In genomic region chr12:16526693-16527092, GRCh38 we compare ENCODE assay signal across 19 cellular contexts.
DNase-seq lines count a peak whose midpoint lies in the region; ATAC-seq and TF ChIP-seq lines count a peak whose summit lies in the region.
"Had no signal": no experiment of that assay in that cellular context is flagged by ENCODE, and none has a peak within 500 bp of the region (broad histone marks: within the 10 kb centered on the region; RNA-seq: fewer than 3 reads in every experiment).

No MANE protein-coding gene starts in this region.

- H4K5ac ChIP-seq in IMR-90 (ENCODE audit: low read depth, low read length) = no peak overlapping the region

- peaks cover 2% of the 10 kb centered on the region; the same call in 1 of the 2 replicates for H3K4me1 ChIP-seq in IMR-90 (ENCODE audit: control insufficient read depth, insufficient read depth, low read length)

- dilution Hi-C loops in IMR-90 (cut with HindIII; ENCODE audit: low sequenced_read_pairs, unreplicated experiment) = no loop called here

- DNase-seq in Caki2 (ENCODE audit: low read depth) = peak; percentile 6
- peak; percentile 92 for DNase-seq in IMR-90
- DNase-seq in fibroblast of gingiva (ENCODE audit: low read depth) = peak; percentile 91
- DNase-seq in renal cortical epithelial cell (ENCODE audit: low read depth) = peak; percentile 6
- no peak for DNase-seq in activated CD4-positive, CD25-positive, alpha-beta regulatory T cell treated with anti-CD3 and anti-CD28 coated beads, Interleukin-2, amount 50 U/mL, for 72 hours
- no peak for DNase-seq in NCI-H774 (lab: John Stamatoyannopoulos, UW)
- DNase-seq: activated CD8-positive, alpha-beta memory T cell treated with anti-CD3 and anti-CD28 coated beads, Interleukin-2, amount 50 U/mL, for 48 hours; CD8-positive, alpha-beta memory T cell; cortex of kidney; foreskin melanocyte; GF-D8; islet precursor cell; NCI-H2171; retina; stimulated activated naive CD4-positive, alpha-beta T cell; SW 1271 had no signal

- ATAC-seq in IMR-90 (ENCODE audit: low read depth) (peak; percentile 91), GM18907 (IDR thresholded peaks at IDR 0.05; ENCODE audit: unreplicated experiment) (no peak), HG03521 (IDR thresholded peaks at IDR 0.05; ENCODE audit: unreplicated experiment) (no peak)
- ATAC-seq: WTC11 had no signal

- H2BK120ac ChIP-seq in IMR-90 (ENCODE audit: low read depth, low read length) = no peak overlapping the region

- H3K4me3 ChIP-seq in IMR-90 (ENCODE audit: insufficient read depth, low read depth, low read length) = no peak overlapping the region

- TF ChIP-seq POLR2A in IMR-90 (IDR thresholded peaks at IDR 0.05; ENCODE audit: low read depth, low read length) = no peak

- in situ Hi-C loops in Caki2 (cut with HindIII; ENCODE audit: low pct_unique_long_range_greater_than_20kb, low sequenced_read_pairs) = no loop called here
- in situ Hi-C loops in IMR-90 (cut with MboI; ENCODE audit: low sequenced_read_pairs) = no loop called here

- H4K91ac ChIP-seq in IMR-90 (ENCODE audit: insufficient read depth, low read depth, low read length) = no peak overlapping the region; the same call in 1 of the 2 replicates

- H4K8ac ChIP-seq in IMR-90 (ENCODE audit: low read depth in 2 of 2, low read length in 2 of 2) = no peak overlapping the region; a peak in 1 of 4 replicates

- H4K20me1 ChIP-seq in IMR-90 (ENCODE audit: insufficient read depth, low read length) = no peaks in the 10 kb centered on the region

- no peak overlapping the region for H3K9ac ChIP-seq in IMR-90 (ENCODE audit: low read depth, low read length)

- H3K4me2 ChIP-seq in IMR-90 (ENCODE audit: low read depth, low read length) = peak overlapping the region; percentile 58

- no peak overlapping the region for H2BK20ac ChIP-seq in IMR-90 (ENCODE audit: low read depth, low read length)

- H3K14ac ChIP-seq in IMR-90 (replicated peaks; ENCODE audit: low read depth, low read length) = no peak overlapping the region

- H2AK9ac ChIP-seq in IMR-90 (replicated peaks; ENCODE audit: low read depth, low read length, poor library complexity) = no peak overlapping the region

- no peaks in the 10 kb centered on the region for H3K9me1 ChIP-seq in IMR-90 (ENCODE audit: insufficient read depth, low read length)

- BruUV-seq in IMR-90 (replicated peaks; lab: Mats Ljungman, UMichigan) = no TSS peak

- H3K56ac ChIP-seq in IMR-90 (ENCODE audit: extremely low read depth, insufficient read depth, low read length) = no peak overlapping the region

- H3K9me3 ChIP-seq in IMR-90 (ENCODE audit: control insufficient read depth, insufficient read depth, low read length) = no peaks in the 10 kb centered on the region

- CTCF ChIA-PET in IMR-90 (lab: Yijun Ruan, JAX) = interaction anchor here (0.6 kb wide), 1 partner anchor 166 kb away, joined by 4 read pairs; no protein-coding TSS in a partner anchor

- no peak overlapping the region for H3K4ac ChIP-seq in IMR-90 (ENCODE audit: low read depth, low read length)

- no peaks in the 10 kb centered on the region for H3K79me1 ChIP-seq in IMR-90 (ENCODE audit: low read depth in 1 of 2, low read length in 2 of 2)

- no CpG with 5 or more reads among the region's 2 CpGs for WGBS in IMR-90 (ENCODE audit: extremely low coverage in 2 of 2, insufficient read length in 1 of 2), 2 experiments

- no peak overlapping the region for H2BK15ac ChIP-seq in IMR-90 (ENCODE audit: low read depth, low read length)

- no peak for TF ChIP-seq CTCF in IMR-90 (conservative IDR thresholded peaks at IDR 0.05; ENCODE audit: low read depth, low read length)

- no peaks in the 10 kb centered on the region for H3K27me3 ChIP-seq in IMR-90 (ENCODE audit: control insufficient read depth, insufficient read depth, low read length)

- intact Hi-C loops in IMR-90 (cut with micrococcal nuclease) = no loop called here

- no peak overlapping the region for H2AFZ ChIP-seq in IMR-90 (replicated peaks; ENCODE audit: low read length, poor library complexity)

- POLR2A ChIA-PET in IMR-90 (lab: Charles Lee; ENCODE audit: unreplicated experiment) = no interaction called here

- H3K36me3 ChIP-seq in IMR-90 (ENCODE audit: control insufficient read depth, insufficient read depth, low read length) = no peaks in the 10 kb centered on the region

- no peak for TF ChIP-seq RAD21 in IMR-90 (IDR thresholded peaks at IDR 0.05; ENCODE audit: low read length)

- peak overlapping the region; percentile 55; the same call in 1 of the 2 replicates for H3K27ac ChIP-seq in IMR-90 (ENCODE audit: insufficient read depth, low read length)

- peak overlapping the region; percentile 34 for H2BK5ac ChIP-seq in IMR-90 (ENCODE audit: low read depth, low read length, poor library complexity, severe bottlenecking)

- no peak overlapping the region for H3K18ac ChIP-seq in IMR-90 (ENCODE audit: low read depth, low read length)

- no peak overlapping the region for H3K23ac ChIP-seq in IMR-90 (ENCODE audit: low read depth, low read length)

- H2AK5ac ChIP-seq in IMR-90 (ENCODE audit: low read depth, low read length) = no peak overlapping the region

TF ChIP-seq in IMR-90, 13 proteins besides CTCF, POLR2A, EP300 and RAD21:
- peak; percentile 51; the same call in 1 of the 2 replicates for TF ChIP-seq FOS (IDR thresholded peaks at IDR 0.05; ENCODE audit: low read depth, low read length)
- TF ChIP-seq NFE2L2 (IDR thresholded peaks at IDR 0.05; ENCODE audit: low read depth, low read length) = peak; percentile 83
- TF ChIP-seq BHLHE40 (IDR thresholded peaks at IDR 0.05; ENCODE audit: low read depth, low read length) = no peak
- no peak for TF ChIP-seq ELK1 (IDR thresholded peaks at IDR 0.05; ENCODE audit: borderline replicate concordance, low read depth, low read length)
- no peak for TF ChIP-seq MAZ (IDR thresholded peaks at IDR 0.05; ENCODE audit: borderline replicate concordance, low read depth, low read length)
- peak; percentile 65; the same call in 1 of the 2 replicates for TF ChIP-seq MAFK (IDR thresholded peaks at IDR 0.05; ENCODE audit: low read depth, low read length)
- TF ChIP-seq CHD1 (IDR thresholded peaks at IDR 0.05; ENCODE audit: low read depth, low read length) = no peak
- TF ChIP-seq RCOR1 (IDR thresholded peaks at IDR 0.05; ENCODE audit: insufficient replicate concordance, low read length) = no peak

Comparison
In these comparisons a context has a peak if more than half of its experiments do, and no peak if none do; other contexts are left out.
1. DNase-seq: peak in Caki2 (single experiment), IMR-90 (single experiment), fibroblast of gingiva (single experiment) and renal cortical epithelial cell (single experiment); none in activated CD4-positive, CD25-positive, alpha-beta regulatory T cell treated with anti-CD3 and anti-CD28 coated beads, Interleukin-2, amount 50 U/mL, for 72 hours (single experiment) and NCI-H774 (single experiment).